Comparison of ENCODE assay signal across 15 cellular contexts in the genomic region with DNA sequence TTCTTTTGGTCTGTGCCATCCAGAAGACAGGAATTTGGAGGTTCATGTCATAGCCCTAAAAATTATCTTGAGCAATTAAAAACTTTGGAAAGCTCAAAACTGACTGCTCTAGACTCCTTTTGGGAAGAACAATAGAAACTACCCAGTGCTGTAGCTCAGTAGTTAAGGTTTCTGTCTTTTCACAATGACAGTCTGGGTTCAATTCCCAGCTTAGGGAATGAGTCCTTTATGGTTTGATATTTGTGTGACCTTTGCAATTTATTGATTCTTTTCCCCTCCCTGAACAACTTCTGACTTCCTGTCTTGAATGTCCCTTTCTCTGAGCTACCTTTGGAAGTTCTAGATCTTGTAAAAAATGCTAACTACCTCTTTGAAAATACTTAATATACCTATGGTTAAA.
"Had no signal": no experiment of that assay in that cellular context is flagged by ENCODE, and none has a peak within 500 bp of the region (broad histone marks: within the 10 kb centered on the region; RNA-seq: fewer than 3 reads in every experiment).

No MANE protein-coding gene starts in this region.

- H3K9me3 ChIP-seq: tibial artery, vagina had no signal

- H3K27ac ChIP-seq: lower lobe of right lung, tibial artery, vagina had no signal

- H3K27me3 ChIP-seq: tibial artery, vagina had no signal

- H3K4me3 ChIP-seq: lower lobe of right lung, tibial artery, vagina had no signal

- ATAC-seq: activated naive CD4-positive, alpha-beta T cell treated with anti-CD3 and anti-CD28 coated beads, Interleukin-2, amount 50 U/mL, for 72 hours; lower lobe of right lung had no signal

- DNase-seq: activated CD4-positive, alpha-beta T cell treated with anti-CD3 and anti-CD28 coated beads, Interleukin-2, amount 50 U/mL, for 4 hours; activated gamma-delta T cell treated with Interleukin-2 at 50 U/mL for 16 hours; activated T-cell treated with anti-CD3 and anti-CD28 coated beads for 4 hours; amniotic stem cell; effector CD4-positive, alpha-beta T cell; immature natural killer cell; lower lobe of right lung; nucleus accumbens; posterior cingulate gyrus; retina; stimulated activated CD4-positive, alpha-beta T cell treated with anti-CD3 and anti-CD28 coated beads, Interleukin-2, amount 100 ng/mL, for 24 hours; stimulated activated naive CD4-positive, alpha-beta T cell treated with Interleukin-2 at 50 U/mL for 16 hours; tibial artery had no signal

- H3K4me1 ChIP-seq: lower lobe of right lung, vagina had no signal

- H3K36me3 ChIP-seq: lower lobe of right lung, tibial artery, vagina had no signal
